In genomic region chr13:97548736-97549135, GRCh38 we compare ENCODE assay signal across 21 cellular contexts.
"Had no signal": no experiment of that assay in that cellular context is flagged by ENCODE, and none has a peak within 500 bp of the region (broad histone marks: within the 10 kb centered on the region; RNA-seq: fewer than 3 reads in every experiment).

No MANE protein-coding gene starts in this region.

- ATAC-seq: esophagus mucosa; gastrocnemius medialis; heart right ventricle; lower lobe of right lung; stimulated activated memory B cell treated with anti-CD40 and anti-IgM and Interleukin-4, amounts not matched to agents 10 μg/mL and 1 μg/mL and 100 μg/mL, for 72 hours had no signal

- H3K27me3 ChIP-seq: gastrocnemius medialis, heart right ventricle, neutrophil, right atrium auricular region, spleen, transverse colon had no signal

- FAIRE-seq: endometrium had no signal

- H3K9me3 ChIP-seq: gastrocnemius medialis, heart right ventricle, left ventricle myocardium inferior, lower lobe of right lung, neutrophil, right atrium auricular region, spleen, thoracic aorta, transverse colon had no signal

- H3K4me1 ChIP-seq: gastrocnemius medialis, left ventricle myocardium inferior, lower lobe of right lung, right atrium auricular region, spleen, transverse colon had no signal

- DNase-seq: cortex of kidney; effector memory CD4-positive, alpha-beta T cell; gastrocnemius medialis; heart right ventricle; islet precursor cell; left ventricle myocardium inferior; lower lobe of right lung; midbrain; naive B cell; posterior cingulate gyrus; spleen; stimulated activated CD4-positive, alpha-beta T cell treated with anti-CD3 and anti-CD28 coated beads, Interleukin-15, amount 100 ng/mL, for 24 hours; stimulated activated CD4-positive, alpha-beta T cell treated with anti-CD3 and anti-CD28 coated beads, Interleukin-1b, Interleukin-23, amount 100 ng/mL, for 48 hours; stimulated activated CD4-positive, alpha-beta T cell treated with anti-CD3 and anti-CD28 coated beads, Interleukin-4, amount 100 ng/mL, for 24 hours; transverse colon had no signal

- H3K36me3 ChIP-seq: gastrocnemius medialis, heart right ventricle, left ventricle myocardium inferior, lower lobe of right lung, neutrophil, right atrium auricular region, spleen, thoracic aorta, transverse colon had no signal

- H3K4me3 ChIP-seq: gastrocnemius medialis, heart right ventricle, left ventricle myocardium inferior, lower lobe of right lung, right atrium auricular region, spleen, thoracic aorta, transverse colon had no signal

- H3K27ac ChIP-seq: gastrocnemius medialis, heart right ventricle, left ventricle myocardium inferior, lower lobe of right lung, neutrophil, right atrium auricular region, thoracic aorta had no signal
